Comparison of ENCODE assay signal across 13 cellular contexts in genomic region chr4:113978105-113978504, GRCh38. TPM values are rescaled to one million over a fixed set of nuclear protein-coding genes. Genes with fewer than 3 reads are reported as not detected.
DNase-seq lines count a peak whose midpoint lies in the region; ATAC-seq, FAIRE-seq and TF ChIP-seq lines count a peak whose summit lies in the region.
"Had no signal": no experiment of that assay in that cellular context is flagged by ENCODE, and none has a peak within 500 bp of the region (broad histone marks: within the 10 kb centered on the region; RNA-seq: fewer than 3 reads in every experiment).

No MANE protein-coding gene starts in this region.

- no peak overlapping the region for H3K4ac ChIP-seq in H1 (replicated peaks; ENCODE audit: insufficient read length, low read depth, low read length)

- H3K9ac ChIP-seq in H1 (replicated peaks in 1 of 4; ENCODE audit: extremely low read depth in 1 of 4, low read depth in 3 of 4, low read length in 3 of 4): no peak overlapping the region

- ATAC-seq in lung (ENCODE audit: insufficient read depth, low FRiP score): no peak
- ATAC-seq: T-helper 17 cell had no signal

- H3K79me2 ChIP-seq in H1 (ENCODE audit: control insufficient read depth in 1 of 2, insufficient read depth in 2 of 2, low read length in 2 of 2): peaks cover 0 to 10% of the 10 kb centered on the region in 2 experiments; a peak in 1 of 4 replicates

- H3K14ac ChIP-seq in H1 (ENCODE audit: insufficient read length): no peak overlapping the region

- peaks cover 9% of the 10 kb centered on the region for H3K36me3 Mint-ChIP-seq in activated naive CD8-positive, alpha-beta T cell
- peaks cover 3% of the 10 kb centered on the region for H3K36me3 Mint-ChIP-seq in activated naive CD8-positive, alpha-beta T cell treated with anti-CD3 and anti-CD28 coated beads for 36 hours
- H3K36me3 Mint-ChIP-seq in type B pancreatic cell: no peaks in the 10 kb centered on the region

- no peak overlapping the region for H4K91ac ChIP-seq in H1 (replicated peaks; ENCODE audit: insufficient read length, low read length)

- H3K23ac ChIP-seq in H1 (ENCODE audit: insufficient read length): no peak overlapping the region

- no peak overlapping the region for H2BK5ac ChIP-seq in H1 (ENCODE audit: low read depth, low read length)

- no peaks in the 10 kb centered on the region for H3K9me3 ChIP-seq in H1 (ENCODE audit: insufficient read depth in 2 of 2, low read depth in 1 of 2, low read length in 1 of 2)
- H3K9me3 ChIP-seq in lung (ENCODE audit: control insufficient read depth in 2 of 2, insufficient read depth in 1 of 2, low read length in 1 of 2): peaks cover 0 to 3% of the 10 kb centered on the region in 2 donors

- no peak for TF ChIP-seq RAD21 in H1 (IDR thresholded peaks at IDR 0.05 in 1 of 2, conservative IDR thresholded peaks at IDR 0.05 in 1 of 2; ENCODE audit: low read depth in 2 of 2, low read length in 2 of 2)

- H2BK15ac ChIP-seq in H1 (ENCODE audit: low read length): no peak overlapping the region

- peaks cover 17% of the 10 kb centered on the region for H3K27me3 Mint-ChIP-seq in activated naive CD8-positive, alpha-beta T cell
- H3K27me3 Mint-ChIP-seq in activated naive CD8-positive, alpha-beta T cell treated with anti-CD3 and anti-CD28 coated beads for 36 hours: peaks cover 51% of the 10 kb centered on the region
- H3K27me3 Mint-ChIP-seq in type B pancreatic cell: peaks cover 46% of the 10 kb centered on the region

- H3K4me1 ChIP-seq in H1 (replicated peaks in 1 of 4; ENCODE audit: control insufficient read depth in 3 of 4, insufficient read depth in 4 of 4, low read length in 3 of 4): peaks cover 4 to 6% (median 5%) of the 10 kb centered on the region in 4 experiments; a peak in 6 of 7 replicates
- H3K4me1 ChIP-seq in lung (ENCODE audit: control insufficient read depth in 2 of 2, insufficient read depth in 2 of 2, low read length in 2 of 2): peaks cover 0 to 5% of the 10 kb centered on the region in 2 donors

- no peak for TF ChIP-seq CTCF in H1 (IDR thresholded peaks at IDR 0.05; ENCODE audit: control extremely low read depth in 1 of 3, insufficient read depth in 1 of 3, low read depth in 1 of 3, low read length in 3 of 3)
- no peak for TF ChIP-seq CTCF in lung (IDR thresholded peaks at IDR 0.05; ENCODE audit: control extremely low read depth, extremely low read depth)
- no peak for TF ChIP-seq CTCF in type B pancreatic cell (conservative IDR thresholded peaks at IDR 0.05)

- no peak for TF ChIP-seq EP300 in H1 (IDR thresholded peaks at IDR 0.05; ENCODE audit: borderline replicate concordance in 1 of 2, low read depth in 2 of 2, low read length in 2 of 2)

- POLR2A ChIA-PET in H1 (lab: Charles Lee; ENCODE audit: partially characterized antibody): no interaction called here

- H3K23me2 ChIP-seq in H1 (ENCODE audit: low read depth, low read length): peaks cover 12% of the 10 kb centered on the region

- FAIRE-seq in H1 (lab: Jason Lieb, UNC) (no peak), HTR-8/SVneo (lab: Jason Lieb, UNC) (no peak)
- FAIRE-seq: colon had no signal

- peaks cover 4% of the 10 kb centered on the region for H3K9me3 Mint-ChIP-seq in activated naive CD8-positive, alpha-beta T cell (ENCODE audit: low read depth)
- peaks cover 10% of the 10 kb centered on the region for H3K9me3 Mint-ChIP-seq in activated naive CD8-positive, alpha-beta T cell treated with anti-CD3 and anti-CD28 coated beads for 36 hours
- H3K9me3 Mint-ChIP-seq in type B pancreatic cell: no peaks in the 10 kb centered on the region

- no peak overlapping the region for H3K18ac ChIP-seq in H1 (ENCODE audit: extremely low read depth, low read length)

- no peak for TF ChIP-seq POLR2A in H1 (IDR thresholded peaks at IDR 0.05; ENCODE audit: control extremely low read depth in 1 of 2, low read depth in 2 of 2, low read length in 2 of 2)

- H3K36me3 ChIP-seq in H1 (ENCODE audit: control insufficient read depth in 2 of 4, insufficient read depth in 4 of 4, low read length in 3 of 4): no peaks in the 10 kb centered on the region
- H3K36me3 ChIP-seq in lung (ENCODE audit: control insufficient read depth in 2 of 2, insufficient read depth in 2 of 2, low read length in 2 of 2): no peaks in the 10 kb centered on the region

- no peak overlapping the region for H2AK5ac ChIP-seq in H1 (ENCODE audit: low read depth, low read length)

- H2BK20ac ChIP-seq in H1 (ENCODE audit: low read length): no peak overlapping the region

- H4K20me1 ChIP-seq in H1 (replicated peaks in 1 of 2; ENCODE audit: control insufficient read depth in 1 of 2, insufficient read depth in 2 of 2, low read length in 2 of 2): no peaks in the 10 kb centered on the region

- peak overlapping the region; percentile 76 to 97 for H3K4me2 ChIP-seq in H1 (ENCODE audit: insufficient read depth in 1 of 2, low read depth in 2 of 2, low read length in 2 of 2)

- H3K79me1 ChIP-seq in H1 (ENCODE audit: low read depth, low read length): no peaks in the 10 kb centered on the region

- H3K56ac ChIP-seq in H1 (replicated peaks; ENCODE audit: insufficient read length, low read depth, low read length): no peak overlapping the region

- WGBS in H1 (ENCODE audit: extremely low coverage in 1 of 2, insufficient coverage in 1 of 2, insufficient read length in 1 of 2, insufficient replicate concordance in 2 of 2, low coverage in 1 of 2, low lambda C conversion rate in 2 of 2, missing lambda C conversion rate in 1 of 2), 2 experiments: 78% methylated on average over 2 of the region's 2 CpGs; no CpG with 5 or more reads in 1 of the 2 experiments
- 59 to 77% methylated on average over 2 of the region's 2 CpGs for WGBS in lung, 2 donors

- no peak overlapping the region for H3K27ac ChIP-seq in H1 (ENCODE audit: low read depth, low read length)
- no peak overlapping the region for H3K27ac ChIP-seq in lung (ENCODE audit: low read depth in 1 of 2, low read length in 1 of 2)

- H3K4me1 Mint-ChIP-seq in activated naive CD8-positive, alpha-beta T cell (ENCODE audit: low read depth): peaks cover 20% of the 10 kb centered on the region
- peaks cover 15% of the 10 kb centered on the region for H3K4me1 Mint-ChIP-seq in activated naive CD8-positive, alpha-beta T cell treated with anti-CD3 and anti-CD28 coated beads for 36 hours
- peaks cover 9% of the 10 kb centered on the region for H3K4me1 Mint-ChIP-seq in type B pancreatic cell (ENCODE audit: unreplicated experiment)

- no peak overlapping the region for H3K27ac Mint-ChIP-seq in activated naive CD8-positive, alpha-beta T cell
- H3K27ac Mint-ChIP-seq in activated naive CD8-positive, alpha-beta T cell treated with anti-CD3 and anti-CD28 coated beads for 36 hours: no peak overlapping the region
- H3K27ac Mint-ChIP-seq in type B pancreatic cell: no peak overlapping the region
- H3K27ac Mint-ChIP-seq: T-helper 17 cell had no signal

- H2AFZ ChIP-seq in H1 (ENCODE audit: low read length): no peak overlapping the region

- no peak for DNase-seq in activated naive CD8-positive, alpha-beta T cell treated with anti-CD3 and anti-CD28 coated beads for 36 hours
- DNase-seq in H1 (ENCODE audit: low read depth in 1 of 2, low spot score in 2 of 2) (no peak), lung (ENCODE audit: low spot score) (no peak), type B pancreatic cell (ENCODE audit: extremely low spot score, unreplicated experiment) (no peak), HTR-8/SVneo (ENCODE audit: insufficient read length, low spot score) (no peak), NOMO-1 (lab: John Stamatoyannopoulos, UW; ENCODE audit: unreplicated experiment in 2 of 2) (no peak), DMS153 treated with DMSO at 0.1 percent for 48 hours (lab: John Stamatoyannopoulos, UW; ENCODE audit: unreplicated experiment) (no peak)
- DNase-seq: 8988T; NCI-H446; stimulated activated CD4-positive, alpha-beta T cell treated with anti-CD3 and anti-CD28 coated beads, Interleukin-1b, Interleukin-23, amount 100 ng/mL, for 48 hours; T-helper 17 cell had no signal

- no peak overlapping the region for H2BK12ac ChIP-seq in H1 (ENCODE audit: low read depth, low read length)

- peak overlapping the region; percentile 85 for H3K4me3 Mint-ChIP-seq in activated naive CD8-positive, alpha-beta T cell
- H3K4me3 Mint-ChIP-seq in activated naive CD8-positive, alpha-beta T cell treated with anti-CD3 and anti-CD28 coated beads for 36 hours: no peak overlapping the region
- H3K4me3 Mint-ChIP-seq in type B pancreatic cell: peak overlapping the region; percentile 94

- CTCF ChIA-PET in H1 (lab: Charles Lee; ENCODE audit: partially characterized antibody): interaction anchor here (0.7 to 1.0 kb wide), 3 partner anchors 11 to 407 kb away, joined by 4 to 5 read pairs (median 4); no protein-coding TSS in a partner anchor

- peak overlapping the region; percentile 78 to 91 (median 82); a peak in 5 of 8 replicates for H3K4me3 ChIP-seq in H1 (ENCODE audit: extremely low read depth in 1 of 4, insufficient read depth in 2 of 4, low read depth in 3 of 4, low read length in 4 of 4)
- H3K4me3 ChIP-seq in lung: peak overlapping the region; percentile 67

- H4K5ac ChIP-seq in H1 (ENCODE audit: insufficient read length, low read depth, low read length): no peak overlapping the region

- H4K8ac ChIP-seq in H1 (ENCODE audit: extremely low read depth, insufficient read depth, low read length): no peak overlapping the region

- no peaks in the 10 kb centered on the region; a peak in 1 of 7 replicates for H3K27me3 ChIP-seq in H1 (replicated peaks in 1 of 4; ENCODE audit: control insufficient read depth in 3 of 4, extremely low read depth in 1 of 4, insufficient read depth in 3 of 4, low read length in 3 of 4)
- no peaks in the 10 kb centered on the region for H3K27me3 ChIP-seq in lung (ENCODE audit: control insufficient read depth, insufficient read depth)

- no peak overlapping the region for H2BK120ac ChIP-seq in H1 (replicated peaks; ENCODE audit: low read depth, low read length)

TF ChIP-seq in H1, 55 proteins besides CTCF, POLR2A, EP300 and RAD21 (continues in another document):
- TF ChIP-seq SIRT6 (IDR thresholded peaks at IDR 0.05; ENCODE audit: low read length): no peak
- TF ChIP-seq TCF12 (IDR thresholded peaks at IDR 0.05; ENCODE audit: low read depth, low read length): no peak
- TF ChIP-seq KDM4A (IDR thresholded peaks at IDR 0.05; ENCODE audit: low read depth, low read length, severe bottlenecking): no peak
- TF ChIP-seq RFX5 (IDR thresholded peaks at IDR 0.05; ENCODE audit: borderline replicate concordance, low read depth, low read length): no peak

RNA-seq across cellular contexts. Expression of gene ARSJ, which starts 1.3 kb away (rescaled TPM):
- total RNA-seq in activated naive CD8-positive, alpha-beta T cell treated with anti-CD3 and anti-CD28 coated beads for 36 hours: not detected
- total RNA-seq in H1 (2021; fragmentation: NEBNext Ultra II Directional; extraction: Animal tissue kit (Norgen Biotek cat#: 25700)): 5.8 and 6.3 TPM in 2 replicates
- polyA plus RNA-seq in H1 (2011; rRNA removed) (1.3 and 1.4 TPM in 2 replicates), lung (1 to 10 TPM; 2.3 to 5.1 TPM)
- polyA plus RNA-seq in H1 (2011; cell fraction: cytosol; rRNA removed): 1.4 TPM
- polyA plus RNA-seq in H1 (2011; cell fraction: nucleus; rRNA removed): 1.9 TPM
- 2.1 to 2.6 TPM (median 2.3 TPM) in 4 replicates for polyA plus RNA-seq in H1 (2012, experiment 1 of 2)
- 0.31 TPM for polyA plus RNA-seq in H1 (2012, experiment 2 of 2)
- polyA plus RNA-seq in H1 (2013, experiment 1 of 2): 2.6 TPM
- polyA plus RNA-seq in H1 (2013, experiment 2 of 2): 3.2 TPM
- polyA minus RNA-seq in H1 (2011; rRNA and poly(A)+ RNA removed): 2.9 and 3.3 TPM in 2 replicates
- 1.5 TPM for polyA minus RNA-seq in H1 (2011; cell fraction: cytosol; rRNA and poly(A)+ RNA removed)
- polyA minus RNA-seq in H1 (2011; cell fraction: nucleus; rRNA and poly(A)+ RNA removed): 10.8 TPM
- total RNA-seq in lung (10 to 100 TPM in 1 of 2 donors, 1 to 10 TPM in 1; 8.0 to 20.6 TPM), type B pancreatic cell (ENCODE audit: low replicate concordance) (3.5 and 4.9 TPM in 2 replicates)
